ENCODE assay signal across 17 cellular contexts in the genomic region with DNA sequence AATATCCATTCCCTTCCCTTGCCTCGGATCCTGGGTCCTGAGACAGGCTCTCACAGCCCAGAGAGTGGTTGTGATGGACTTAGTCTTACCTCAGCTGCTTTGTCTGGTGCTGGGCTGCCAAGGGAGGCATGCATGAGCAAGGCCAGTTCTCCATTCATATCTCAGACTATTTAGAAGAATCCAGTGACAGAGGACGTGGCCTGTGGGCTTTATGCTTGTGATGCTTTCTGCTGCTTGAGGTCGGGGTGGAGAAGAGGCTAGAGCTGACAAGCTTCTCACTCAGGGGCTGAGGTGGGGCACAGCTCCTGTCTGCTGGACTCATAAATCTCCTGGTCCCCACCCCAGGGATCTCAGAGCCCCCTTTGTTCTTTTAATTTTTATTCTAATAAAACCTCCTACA.
DNase-seq lines count a peak whose midpoint lies in the region; ATAC-seq and TF ChIP-seq lines count a peak whose summit lies in the region.
"Had no signal": no experiment of that assay in that cellular context is flagged by ENCODE, and none has a peak within 500 bp of the region (broad histone marks: within the 10 kb centered on the region; RNA-seq: fewer than 3 reads in every experiment).

No MANE protein-coding gene starts in this region.

- POLR2A ChIA-PET in activated CD4-positive, alpha-beta T cell treated with anti-CD3 and anti-CD28 coated beads for 36 hours (lab: Charles Lee), result no interaction called here

- peak; percentile 72 for DNase-seq in activated CD4-positive, alpha-beta T cell treated with anti-CD3 and anti-CD28 coated beads, Interleukin-2, amount 10 ng/mL, durations not matched to agents 24 days and 14 days
- no peak for DNase-seq in activated CD4-positive, alpha-beta T cell treated with anti-CD3 and anti-CD28 coated beads for 36 hours
- DNase-seq in memory B cell (ENCODE audit: low spot score in 2 of 2) (no peak), posterior vena cava (ENCODE audit: low spot score) (no peak), NCI-H1694 treated with DMSO at 0.1 percent for 48 hours (lab: John Stamatoyannopoulos, UW) (no peak), glutamatergic neuron (no peak)
- DNase-seq: 8988T; activated T-cell treated with anti-CD3 and anti-CD28 coated beads, Interleukin-2, amount 50 U/mL, for 72 hours; mucosa of descending colon; NCI-H2081; NK-92 treated with Interleukin-12 subunit alpha and Interleukin-12 subunit beta, amount 100 ng/mL, for 24 hours; posterior cingulate gyrus; SK-N-SH; upper lobe of right lung; WERI-Rb-1 had no signal

- H3K27ac Mint-ChIP-seq in activated CD4-positive, alpha-beta T cell treated with anti-CD3 and anti-CD28 coated beads, Interleukin-2, amount 10 ng/mL, durations not matched to agents 24 days and 14 days, result peak overlapping the region; percentile 77
- no peak overlapping the region for H3K27ac Mint-ChIP-seq in activated CD4-positive, alpha-beta T cell treated with anti-CD3 and anti-CD28 coated beads for 36 hours
- peak overlapping the region; percentile 36 for H3K27ac Mint-ChIP-seq in memory B cell
- H3K27ac Mint-ChIP-seq in glutamatergic neuron (ENCODE audit: unreplicated experiment), result no peak overlapping the region
- H3K27ac Mint-ChIP-seq: activated T-cell treated with anti-CD3 and anti-CD28 coated beads, Interleukin-2, amount 50 U/mL, for 72 hours had no signal

- TF ChIP-seq CTCF in glutamatergic neuron (IDR thresholded peaks at IDR 0.05; ENCODE audit: partially characterized antibody, unreplicated experiment), result no peak

- ATAC-seq in activated CD4-positive, alpha-beta T cell treated with anti-CD3 and anti-CD28 coated beads for 36 hours, result no peak
- ATAC-seq in GM21529 (IDR thresholded peaks at IDR 0.05; ENCODE audit: unreplicated experiment), result peak; percentile 19
- peak; percentile 5 for ATAC-seq in HG03097 (IDR thresholded peaks at IDR 0.05; ENCODE audit: low FRiP score, unreplicated experiment)
- no peak for ATAC-seq in memory B cell (ENCODE audit: low read depth)
- ATAC-seq: activated T-cell treated with anti-CD3 and anti-CD28 coated beads, Interleukin-2, amount 50 U/mL, for 72 hours; upper lobe of right lung had no signal

- H3K4me1 Mint-ChIP-seq in activated CD4-positive, alpha-beta T cell treated with anti-CD3 and anti-CD28 coated beads, Interleukin-2, amount 10 ng/mL, durations not matched to agents 24 days and 14 days, result peaks cover 40% of the 10 kb centered on the region
- peaks cover 7% of the 10 kb centered on the region for H3K4me1 Mint-ChIP-seq in activated CD4-positive, alpha-beta T cell treated with anti-CD3 and anti-CD28 coated beads for 36 hours
- peaks cover 31% of the 10 kb centered on the region for H3K4me1 Mint-ChIP-seq in memory B cell
- H3K4me1 Mint-ChIP-seq in glutamatergic neuron (ENCODE audit: low read depth, unreplicated experiment), result no peaks in the 10 kb centered on the region

- H3K36me3 Mint-ChIP-seq in activated CD4-positive, alpha-beta T cell treated with anti-CD3 and anti-CD28 coated beads, Interleukin-2, amount 10 ng/mL, durations not matched to agents 24 days and 14 days (ENCODE audit: low read depth), result no peaks in the 10 kb centered on the region
- H3K36me3 Mint-ChIP-seq in activated CD4-positive, alpha-beta T cell treated with anti-CD3 and anti-CD28 coated beads for 36 hours (ENCODE audit: low read depth), result no peaks in the 10 kb centered on the region
- H3K36me3 Mint-ChIP-seq in memory B cell (no peaks in the 10 kb centered on the region), glutamatergic neuron (ENCODE audit: unreplicated experiment) (no peaks in the 10 kb centered on the region)

- CTCF ChIA-PET in activated CD4-positive, alpha-beta T cell treated with anti-CD3 and anti-CD28 coated beads for 36 hours (lab: Charles Lee), result interaction anchor here (1.1 to 2.0 kb wide), 5 partner anchors 9 to 75 kb away, joined by 3 to 16 read pairs (median 7); partner anchors contain the start of gene CTNNA3

- H3K27me3 Mint-ChIP-seq in activated CD4-positive, alpha-beta T cell treated with anti-CD3 and anti-CD28 coated beads, Interleukin-2, amount 10 ng/mL, durations not matched to agents 24 days and 14 days, result no peaks in the 10 kb centered on the region
- no peaks in the 10 kb centered on the region for H3K27me3 Mint-ChIP-seq in activated CD4-positive, alpha-beta T cell treated with anti-CD3 and anti-CD28 coated beads for 36 hours
- H3K27me3 Mint-ChIP-seq in memory B cell (no peaks in the 10 kb centered on the region), glutamatergic neuron (ENCODE audit: unreplicated experiment) (peaks cover 2% of the 10 kb centered on the region)

- intact Hi-C loops in activated CD4-positive, alpha-beta T cell treated with anti-CD3 and anti-CD28 coated beads, Interleukin-2, amount 10 ng/mL, durations not matched to agents 24 days and 14 days (cut with micrococcal nuclease), result no loop called here
- intact Hi-C loops in activated CD4-positive, alpha-beta T cell treated with anti-CD3 and anti-CD28 coated beads for 36 hours (cut with DNase I, micrococcal nuclease), result no loop called here
- intact Hi-C loops in posterior vena cava (cut with DNase I), result loop anchor here in 1 of 2 donors (10.0 kb wide), 1 partner anchor 106 kb away; no protein-coding TSS in a partner anchor

- peaks cover 3% of the 10 kb centered on the region for H3K9me3 Mint-ChIP-seq in activated CD4-positive, alpha-beta T cell treated with anti-CD3 and anti-CD28 coated beads, Interleukin-2, amount 10 ng/mL, durations not matched to agents 24 days and 14 days
- H3K9me3 Mint-ChIP-seq in activated CD4-positive, alpha-beta T cell treated with anti-CD3 and anti-CD28 coated beads for 36 hours (ENCODE audit: low read depth), result no peaks in the 10 kb centered on the region
- H3K9me3 Mint-ChIP-seq in memory B cell (no peaks in the 10 kb centered on the region), glutamatergic neuron (ENCODE audit: unreplicated experiment) (no peaks in the 10 kb centered on the region)
- H3K9me3 Mint-ChIP-seq: activated T-cell treated with anti-CD3 and anti-CD28 coated beads, Interleukin-2, amount 50 U/mL, for 72 hours had no signal

- peak overlapping the region; percentile 28 for H3K4me3 Mint-ChIP-seq in activated CD4-positive, alpha-beta T cell treated with anti-CD3 and anti-CD28 coated beads, Interleukin-2, amount 10 ng/mL, durations not matched to agents 24 days and 14 days
- H3K4me3 Mint-ChIP-seq in activated CD4-positive, alpha-beta T cell treated with anti-CD3 and anti-CD28 coated beads for 36 hours, result no peak overlapping the region
- H3K4me3 Mint-ChIP-seq in memory B cell, result no peak overlapping the region
- no peak overlapping the region for H3K4me3 Mint-ChIP-seq in glutamatergic neuron (ENCODE audit: unreplicated experiment)
- H3K4me3 Mint-ChIP-seq: activated T-cell treated with anti-CD3 and anti-CD28 coated beads, Interleukin-2, amount 50 U/mL, for 72 hours had no signal

Comparison
In these comparisons a context has a peak if more than half of its experiments do, and no peak if none do; other contexts are left out.
1. H3K27ac Mint-ChIP-seq: peak in activated CD4-positive, alpha-beta T cell treated with anti-CD3 and anti-CD28 coated beads, Interleukin-2, amount 10 ng/mL, durations not matched to agents 24 days and 14 days (single experiment) and memory B cell (single experiment); none in activated CD4-positive, alpha-beta T cell treated with anti-CD3 and anti-CD28 coated beads for 36 hours (single experiment) and glutamatergic neuron (single experiment).
2. ATAC-seq: peak in GM21529 (single experiment) and HG03097 (single experiment); none in activated CD4-positive, alpha-beta T cell treated with anti-CD3 and anti-CD28 coated beads for 36 hours (single experiment) and memory B cell (single experiment).